Comparison of ENCODE assay signal across 8 cellular contexts in the genomic region with DNA sequence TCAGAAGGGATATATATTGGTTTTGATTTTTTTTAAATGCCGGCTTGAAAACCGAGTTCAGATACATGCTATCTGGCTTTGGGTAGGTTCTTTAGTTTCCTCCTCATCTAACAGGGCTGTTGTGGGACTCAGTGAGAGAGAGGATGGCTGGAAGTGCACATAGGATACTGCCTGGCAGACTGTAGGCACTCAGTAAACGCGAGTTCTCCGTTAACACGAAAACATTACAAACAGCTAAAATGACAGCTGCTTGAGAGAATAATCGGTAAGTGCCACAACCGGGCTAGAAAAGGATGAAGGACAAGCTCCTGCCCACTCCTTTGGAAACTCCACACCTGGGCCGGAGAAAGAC. TPM values are rescaled to one million over a fixed set of nuclear protein-coding genes. Genes with fewer than 3 reads are reported as not detected.
A peak's percentile ranks its signal among the peaks of the same experiment; 100 is the strongest.
DNase-seq lines count a peak whose midpoint lies in the region; ATAC-seq, FAIRE-seq and TF ChIP-seq lines count a peak whose summit lies in the region.

No MANE protein-coding gene starts in this region.

- H3K27me3 ChIP-seq in BE2C, result no peaks in the 10 kb centered on the region
- no peaks in the 10 kb centered on the region for H3K27me3 ChIP-seq in HUES48 (ENCODE audit: control insufficient read depth, insufficient read depth, low read length)
- H3K27me3 ChIP-seq in astrocyte (ENCODE audit: insufficient read depth, low read length), result no peaks in the 10 kb centered on the region

- peak overlapping the region; percentile 59 for H3K27ac Mint-ChIP-seq in astrocyte (ENCODE audit: unreplicated experiment)
- H3K27ac Mint-ChIP-seq in immature natural killer cell, result peak overlapping the region; percentile 94 to 98 (median 96)

- H2AFZ ChIP-seq in astrocyte (ENCODE audit: low read depth, low read length), result peak overlapping the region; percentile 89

- H4K20me1 ChIP-seq in astrocyte (ENCODE audit: insufficient read depth, low read length), result peaks cover 33% of the 10 kb centered on the region

- H3K36me3 Mint-ChIP-seq in astrocyte (ENCODE audit: low read depth, unreplicated experiment) (no peaks in the 10 kb centered on the region), immature natural killer cell (peaks cover 4 to 5% (median 4%) of the 10 kb centered on the region in 3 donors)

- peak overlapping the region; percentile 100 for H3K4me3 Mint-ChIP-seq in astrocyte (ENCODE audit: unreplicated experiment)
- H3K4me3 Mint-ChIP-seq in immature natural killer cell, result peak overlapping the region; percentile 90 to 100 (median 94)

- no peaks in the 10 kb centered on the region for H3K9me3 ChIP-seq in BE2C
- no peaks in the 10 kb centered on the region for H3K9me3 ChIP-seq in HUES48 (ENCODE audit: control insufficient read depth, insufficient read depth, low read length)
- no peaks in the 10 kb centered on the region for H3K9me3 ChIP-seq in astrocyte (ENCODE audit: insufficient read depth, low read depth, low read length)

- H3K4me1 ChIP-seq in BE2C (peaks cover 3% of the 10 kb centered on the region; the same call in 1 of the 2 replicates), HUES48 (ENCODE audit: control insufficient read depth, insufficient read depth, low read length) (peaks cover 6% of the 10 kb centered on the region), astrocyte (ENCODE audit: insufficient read depth, low read length) (peaks cover 16% of the 10 kb centered on the region)

- peaks cover 9% of the 10 kb centered on the region for H3K4me1 Mint-ChIP-seq in astrocyte (ENCODE audit: low read depth, unreplicated experiment)
- peaks cover 47 to 56% of the 10 kb centered on the region in 2 donors for H3K4me1 Mint-ChIP-seq in immature natural killer cell

- H3K9ac ChIP-seq in HUES48 (ENCODE audit: low read depth, low read length), result peak overlapping the region; percentile 75
- H3K9ac ChIP-seq in astrocyte (ENCODE audit: low read length), result peak overlapping the region; percentile 99

- FAIRE-seq in astrocyte (lab: Jason Lieb, UNC), result no peak

- peak; percentile 6 for ATAC-seq in GM19328 (IDR thresholded peaks at IDR 0.05; ENCODE audit: unreplicated experiment)

- H3K9me3 Mint-ChIP-seq in astrocyte (ENCODE audit: unreplicated experiment) (no peaks in the 10 kb centered on the region), immature natural killer cell (no peaks in the 10 kb centered on the region)

- peaks cover 51% of the 10 kb centered on the region for H3K79me2 ChIP-seq in astrocyte (ENCODE audit: insufficient read depth, low read length)

- peak overlapping the region; percentile 95 for H3K4me2 ChIP-seq in astrocyte (ENCODE audit: low read length)

- H3K27ac ChIP-seq in HUES48 (ENCODE audit: low read depth, low read length) (peak overlapping the region; percentile 44), astrocyte (ENCODE audit: low read depth, low read length) (peak overlapping the region; percentile 97)

- H3K36me3 ChIP-seq in BE2C (peaks cover 13% of the 10 kb centered on the region), HUES48 (ENCODE audit: control insufficient read depth, insufficient read depth, low read length) (peaks cover 21% of the 10 kb centered on the region), astrocyte (ENCODE audit: insufficient read depth, low read length) (peaks cover 7% of the 10 kb centered on the region)

- peak overlapping the region; percentile 95 for H3K4me3 ChIP-seq in BE2C (ENCODE audit: low read depth, low read length)
- peak overlapping the region; percentile 90 for H3K4me3 ChIP-seq in HUES48 (ENCODE audit: low read depth, low read length)
- peak overlapping the region; percentile 98 for H3K4me3 ChIP-seq in astrocyte (ENCODE audit: insufficient read depth, low read depth, low read length)

- intact Hi-C loops in posterior vena cava (cut with DNase I), result no loop called here

- DNase-seq in BE2C (no peak), astrocyte (ENCODE audit: low read depth) (no peak), immature natural killer cell (no peak), superior temporal gyrus (ENCODE audit: extremely low spot score) (peak; percentile 67), SK-N-DZ (ENCODE audit: low spot score) (no peak), posterior vena cava (ENCODE audit: low spot score) (no peak)

- TF ChIP-seq CTCF in BE2C (IDR thresholded peaks at IDR 0.05; ENCODE audit: low read depth, low read length), result no peak
- TF ChIP-seq CTCF in astrocyte (IDR thresholded peaks at IDR 0.05; ENCODE audit: insufficient read depth, low read depth, low read length), result no peak

- no peaks in the 10 kb centered on the region for H3K27me3 Mint-ChIP-seq in astrocyte (ENCODE audit: low read depth, unreplicated experiment)
- H3K27me3 Mint-ChIP-seq in immature natural killer cell (ENCODE audit: low read depth in 3 of 3), result peaks cover 5 to 10% (median 7%) of the 10 kb centered on the region in 3 donors

RNA-seq across cellular contexts. Expression of a gene that starts 0.4 kb away (rescaled TPM):
- 16.1 TPM for polyA plus RNA-seq in BE2C (2012; ENCODE audit: insufficient read depth, insufficient read length, low read depth)
- 8.4 and 8.9 TPM in 2 replicates for total RNA-seq in astrocyte
- 10 to 100 TPM in 1 of 3 donors, 1 to 10 TPM in 2; 3.4 to 10.6 (median 7.2) TPM for polyA plus RNA-seq in immature natural killer cell
- 13.5 and 14.1 TPM in 2 replicates for polyA plus RNA-seq in SK-N-DZ (2014; cell fraction: cytosol; rRNA removed)
- 9.6 and 17.8 TPM in 2 replicates for polyA plus RNA-seq in SK-N-DZ (2014; cell fraction: nucleus; rRNA removed)
- 10 to 100 TPM in 1 of 2 donors, 1 to 10 TPM in 1; 6.9 to 14.0 TPM for total RNA-seq in posterior vena cava

RNA-seq across cellular contexts. Expression of a gene that starts 0.5 kb away (rescaled TPM):
- polyA plus RNA-seq in BE2C (2012; ENCODE audit: insufficient read depth, insufficient read length, low read depth), result 727 TPM
- 104 and 120 TPM in 2 replicates for total RNA-seq in astrocyte
- 100 to 1,000 TPM; 236 to 327 (median 281) TPM for polyA plus RNA-seq in immature natural killer cell
- polyA plus RNA-seq in SK-N-DZ (2014; cell fraction: cytosol; rRNA removed), result 26.9 and 213 TPM in 2 replicates
- 22.5 and 149 TPM in 2 replicates for polyA plus RNA-seq in SK-N-DZ (2014; cell fraction: nucleus; rRNA removed)
- total RNA-seq in posterior vena cava, result 100 to 1,000 TPM; 109 to 113 TPM

RNA-seq across cellular contexts. Expression of a gene that starts 40.2 kb away (rescaled TPM):
- 13.6 TPM for polyA plus RNA-seq in BE2C (2012; ENCODE audit: insufficient read depth, insufficient read length, low read depth)
- total RNA-seq in astrocyte (8.6 and 9.7 TPM in 2 replicates), posterior vena cava (1 to 10 TPM; 6.3 to 6.8 TPM)
- polyA plus RNA-seq in immature natural killer cell, result 1 to 10 TPM; 1.5 to 4.6 (median 2.0) TPM
- polyA plus RNA-seq in SK-N-DZ (2014; cell fraction: cytosol; rRNA removed), result 13.5 and 19.4 TPM in 2 replicates
- polyA plus RNA-seq in SK-N-DZ (2014; cell fraction: nucleus; rRNA removed), result 12.5 and 13.2 TPM in 2 replicates
